Comparison of ENCODE assay signal across 3 cellular contexts in genomic region chr9:68383894-68384293, GRCh38. TPM values are rescaled to one million over a fixed set of nuclear protein-coding genes. Genes with fewer than 3 reads are reported as not detected.
"Had no signal": no experiment of that assay in that cellular context is flagged by ENCODE, and none has a peak within 500 bp of the region (broad histone marks: within the 10 kb centered on the region; RNA-seq: fewer than 3 reads in every experiment).

No MANE protein-coding gene starts in this region.

RNA-seq across cellular contexts. Expression of gene PGM5, which starts 27.5 kb away (rescaled TPM):
- total RNA-seq: OCI-LY7, PC-9 had no signal
- polyA plus RNA-seq: IgD-negative memory B cell had no signal
